1 cellular context compared by ENCODE assay signal in the genomic region with DNA sequence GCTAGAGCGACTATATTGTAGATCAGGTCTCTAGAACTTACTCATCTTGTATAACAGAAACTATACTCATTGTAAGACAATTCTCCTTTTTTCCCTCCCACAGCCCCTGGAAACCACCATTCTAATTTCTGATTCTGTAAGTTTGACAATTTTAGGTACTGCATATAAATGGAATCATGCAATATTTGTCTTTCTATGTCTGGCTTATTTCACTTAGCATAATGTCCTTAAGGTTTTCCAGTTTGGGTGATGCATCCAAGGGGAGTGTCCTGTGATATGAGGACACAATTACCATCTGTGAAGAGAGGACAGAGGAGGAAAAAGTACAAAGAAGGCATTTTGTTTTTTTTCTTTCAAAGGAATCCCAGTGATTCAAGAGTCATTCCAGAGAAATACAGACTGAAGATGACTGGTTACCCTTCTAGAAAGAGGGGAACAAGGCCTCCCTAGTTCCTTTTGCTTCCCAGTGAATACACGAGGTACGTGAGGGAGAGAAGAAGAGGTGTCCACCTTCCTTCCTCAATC.
TF ChIP-seq lines count a peak whose summit lies in the region.

No MANE protein-coding gene starts in this region.

TF ChIP-seq in WTC11, 78 proteins besides CTCF, POLR2A, EP300 and RAD21 (continued from another document):
- TF ChIP-seq, protein P1, sequence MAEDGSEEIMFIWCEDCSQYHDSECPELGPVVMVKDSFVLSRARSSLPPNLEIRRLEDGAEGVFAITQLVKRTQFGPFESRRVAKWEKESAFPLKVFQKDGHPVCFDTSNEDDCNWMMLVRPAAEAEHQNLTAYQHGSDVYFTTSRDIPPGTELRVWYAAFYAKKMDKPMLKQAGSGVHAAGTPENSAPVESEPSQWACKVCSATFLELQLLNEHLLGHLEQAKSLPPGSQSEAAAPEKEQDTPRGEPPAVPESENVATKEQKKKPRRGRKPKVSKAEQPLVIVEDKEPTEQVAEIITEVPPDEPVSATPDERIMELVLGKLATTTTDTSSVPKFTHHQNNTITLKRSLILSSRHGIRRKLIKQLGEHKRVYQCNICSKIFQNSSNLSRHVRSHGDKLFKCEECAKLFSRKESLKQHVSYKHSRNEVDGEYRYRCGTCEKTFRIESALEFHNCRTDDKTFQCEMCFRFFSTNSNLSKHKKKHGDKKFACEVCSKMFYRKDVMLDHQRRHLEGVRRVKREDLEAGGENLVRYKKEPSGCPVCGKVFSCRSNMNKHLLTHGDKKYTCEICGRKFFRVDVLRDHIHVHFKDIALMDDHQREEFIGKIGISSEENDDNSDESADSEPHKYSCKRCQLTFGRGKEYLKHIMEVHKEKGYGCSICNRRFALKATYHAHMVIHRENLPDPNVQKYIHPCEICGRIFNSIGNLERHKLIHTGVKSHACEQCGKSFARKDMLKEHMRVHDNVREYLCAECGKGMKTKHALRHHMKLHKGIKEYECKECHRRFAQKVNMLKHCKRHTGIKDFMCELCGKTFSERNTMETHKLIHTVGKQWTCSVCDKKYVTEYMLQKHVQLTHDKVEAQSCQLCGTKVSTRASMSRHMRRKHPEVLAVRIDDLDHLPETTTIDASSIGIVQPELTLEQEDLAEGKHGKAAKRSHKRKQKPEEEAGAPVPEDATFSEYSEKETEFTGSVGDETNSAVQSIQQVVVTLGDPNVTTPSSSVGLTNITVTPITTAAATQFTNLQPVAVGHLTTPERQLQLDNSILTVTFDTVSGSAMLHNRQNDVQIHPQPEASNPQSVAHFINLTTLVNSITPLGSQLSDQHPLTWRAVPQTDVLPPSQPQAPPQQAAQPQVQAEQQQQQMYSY (CRISPR knock-in tag; IDR thresholded peaks at IDR 0.05): no peak
